In the genomic region with DNA sequence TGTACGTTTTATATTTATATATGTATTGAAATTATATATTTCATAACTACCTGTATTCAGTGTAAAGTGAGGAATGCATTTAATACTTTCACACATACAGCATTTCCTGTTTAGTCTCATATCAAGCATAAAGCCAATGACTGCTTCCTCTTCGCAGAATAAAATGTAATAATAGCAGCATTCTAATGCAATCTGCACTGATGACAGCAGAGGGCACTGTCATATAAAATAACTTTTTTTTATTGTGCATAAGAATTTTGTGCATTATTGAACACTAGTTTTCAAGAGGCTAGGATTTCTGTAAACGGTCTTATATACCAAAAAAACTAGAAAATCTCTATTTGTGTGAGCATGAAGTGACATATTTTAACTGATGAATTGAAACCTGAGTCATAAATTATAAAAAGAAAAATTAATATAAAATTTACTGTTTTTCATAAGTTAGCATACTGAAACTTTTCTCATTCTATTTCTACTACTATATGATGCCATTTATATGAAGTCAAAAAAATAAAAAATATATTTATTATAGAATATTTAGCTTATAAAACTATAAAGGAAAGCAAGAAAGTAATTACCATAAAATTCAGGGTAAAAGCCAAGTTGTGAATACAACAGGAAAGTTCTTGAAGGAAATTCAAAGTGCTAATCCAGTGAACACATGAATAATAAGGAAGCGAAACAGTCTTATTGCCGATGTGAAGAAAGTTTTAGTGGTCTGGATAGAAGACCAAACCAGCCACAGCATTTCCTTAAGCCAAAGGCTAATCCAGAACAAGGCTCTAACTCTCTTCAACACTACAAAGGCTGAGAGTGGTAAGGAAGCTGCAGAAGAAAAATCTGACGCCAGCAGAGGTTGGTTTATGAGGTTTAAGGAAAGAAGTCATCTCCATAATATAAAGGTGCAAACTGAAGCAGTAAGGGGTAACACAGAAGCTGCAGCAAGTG, we compare ENCODE assay signal across 8 cellular contexts. TPM values are rescaled to one million over a fixed set of nuclear protein-coding genes. Genes with fewer than 3 reads are reported as not detected.
DNase-seq lines count a peak whose midpoint lies in the region; ATAC-seq, FAIRE-seq and TF ChIP-seq lines count a peak whose summit lies in the region.

No MANE protein-coding gene starts in this region.

- no peak overlapping the region for H3K4me3 ChIP-seq in IMR-90 (ENCODE audit: insufficient read depth, low read depth, low read length)
- no peak overlapping the region for H3K4me3 ChIP-seq in bronchial epithelial cell (ENCODE audit: low read depth, low read length)
- H3K4me3 ChIP-seq in left lung: no peak overlapping the region

- H2BK15ac ChIP-seq in IMR-90 (ENCODE audit: low read depth, low read length): no peak overlapping the region

- H3K79me1 ChIP-seq in IMR-90 (ENCODE audit: low read depth in 1 of 2, low read length in 2 of 2): peaks cover 0 to 23% of the 10 kb centered on the region in 2 experiments; a peak in 3 of 4 replicates

- no peak overlapping the region for H4K91ac ChIP-seq in IMR-90 (ENCODE audit: insufficient read depth, low read depth, low read length)

- POLR2A ChIA-PET in IMR-90 (lab: Charles Lee; ENCODE audit: unreplicated experiment): no interaction called here

- peak; percentile 69 for TF ChIP-seq RAD21 in IMR-90 (IDR thresholded peaks at IDR 0.05; ENCODE audit: low read length)

- no TSS peak for BruUV-seq in IMR-90 (replicated peaks; lab: Mats Ljungman, UMichigan)

- H2AFZ ChIP-seq in IMR-90 (replicated peaks; ENCODE audit: low read length, poor library complexity): no peak overlapping the region

- no peak overlapping the region for H2BK120ac ChIP-seq in IMR-90 (ENCODE audit: low read depth, low read length)

- no peak overlapping the region; the same call in 1 of the 2 replicates for H3K9ac ChIP-seq in IMR-90 (ENCODE audit: low read depth, low read length)

- H3K4me1 ChIP-seq in IMR-90 (ENCODE audit: control insufficient read depth, insufficient read depth, low read length): no peaks in the 10 kb centered on the region; the same call in none of the 2 replicates
- peaks cover 21 to 37% of the 10 kb centered on the region in 2 donors for H3K4me1 ChIP-seq in left lung

- no peak overlapping the region for H3K14ac ChIP-seq in IMR-90 (replicated peaks; ENCODE audit: low read depth, low read length)

- peak; percentile 68 for ATAC-seq in GM21515 (IDR thresholded peaks at IDR 0.05; ENCODE audit: unreplicated experiment)
- ATAC-seq in IMR-90 (ENCODE audit: low read depth): peak; percentile 34; the same call in 1 of the 2 replicates
- peak; percentile 77 for ATAC-seq in left lung

- no peak overlapping the region for H3K23ac ChIP-seq in IMR-90 (ENCODE audit: low read depth, low read length)

- no peak overlapping the region for H2BK5ac ChIP-seq in IMR-90 (ENCODE audit: low read depth, low read length, poor library complexity, severe bottlenecking)

- no peak overlapping the region for H3K4me2 ChIP-seq in IMR-90 (ENCODE audit: low read depth, low read length)

- TF ChIP-seq CTCF in IMR-90 (conservative IDR thresholded peaks at IDR 0.05; ENCODE audit: low read depth, low read length): peak; percentile 81
- peak; percentile 44 for TF ChIP-seq CTCF in bronchial epithelial cell (IDR thresholded peaks at IDR 0.05; ENCODE audit: insufficient read depth, low read length, severe bottlenecking)
- peak; percentile 54 to 69 for TF ChIP-seq CTCF in left lung (IDR thresholded peaks at IDR 0.05)

- H3K18ac ChIP-seq in IMR-90 (ENCODE audit: low read depth, low read length): no peak overlapping the region

- in situ Hi-C loops in IMR-90 (cut with MboI; ENCODE audit: low sequenced_read_pairs): loop anchor here (5.0 to 10.0 kb wide), 2 partner anchors 162 to 234 kb away; no protein-coding TSS in a partner anchor

- H3K27ac ChIP-seq in IMR-90 (ENCODE audit: insufficient read depth, low read length): no peak overlapping the region
- H3K27ac ChIP-seq in left lung: no peak overlapping the region

- dilution Hi-C loops in IMR-90 (cut with HindIII; ENCODE audit: low sequenced_read_pairs, unreplicated experiment): no loop called here

- CTCF ChIA-PET in IMR-90 (lab: Yijun Ruan, JAX): no interaction called here

- no peak overlapping the region for H2AK9ac ChIP-seq in IMR-90 (replicated peaks; ENCODE audit: low read depth, low read length, poor library complexity)

- H4K5ac ChIP-seq in IMR-90 (ENCODE audit: low read depth, low read length): no peak overlapping the region

- no peak overlapping the region for H4K8ac ChIP-seq in IMR-90 (ENCODE audit: low read depth in 2 of 2, low read length in 2 of 2)

- WGBS in IMR-90 (ENCODE audit: extremely low coverage in 2 of 2, insufficient read length in 1 of 2), 2 experiments: no CpG with 5 or more reads among the region's 6 CpGs

- H4K20me1 ChIP-seq in IMR-90 (ENCODE audit: insufficient read depth, low read length): peaks cover 6% of the 10 kb centered on the region; the same call in 1 of the 2 replicates

- no peak overlapping the region for H3K56ac ChIP-seq in IMR-90 (ENCODE audit: extremely low read depth, insufficient read depth, low read length)

- peaks cover 6% of the 10 kb centered on the region; the same call in 1 of the 2 replicates for H3K9me1 ChIP-seq in IMR-90 (ENCODE audit: insufficient read depth, low read length)

- H3K9me3 ChIP-seq in IMR-90 (ENCODE audit: control insufficient read depth, insufficient read depth, low read length): no peaks in the 10 kb centered on the region
- H3K9me3 ChIP-seq in left lung: peaks cover 0 to 2% of the 10 kb centered on the region in 2 donors

- H3K4ac ChIP-seq in IMR-90 (ENCODE audit: low read depth, low read length): no peak overlapping the region

- H3K27me3 ChIP-seq in IMR-90 (ENCODE audit: control insufficient read depth, insufficient read depth, low read length) (no peaks in the 10 kb centered on the region), bronchial epithelial cell (ENCODE audit: control insufficient read depth, insufficient read depth, low read length) (no peaks in the 10 kb centered on the region), left lung (no peaks in the 10 kb centered on the region)

- peaks cover 4% of the 10 kb centered on the region; the same call in 1 of the 2 replicates for H3K36me3 ChIP-seq in IMR-90 (ENCODE audit: control insufficient read depth, insufficient read depth, low read length)
- H3K36me3 ChIP-seq in bronchial epithelial cell (ENCODE audit: control insufficient read depth, insufficient read depth, low read length): peaks cover 1% of the 10 kb centered on the region
- H3K36me3 ChIP-seq in left lung: peaks cover 0 to 4% of the 10 kb centered on the region in 2 donors

- no peak overlapping the region for H2AK5ac ChIP-seq in IMR-90 (ENCODE audit: low read depth, low read length)

- DNase-seq in GM03348 (ENCODE audit: low spot score): peak; percentile 68
- peak; percentile 48 for DNase-seq in IMR-90
- DNase-seq in SKM-1 treated with dmso at 0.1 percent for 144 hours (lab: John Stamatoyannopoulos, UW; ENCODE audit: unreplicated experiment): peak; percentile 4
- DNase-seq in bronchial epithelial cell (ENCODE audit: low read depth): peak; percentile 59
- DNase-seq in left lung: no peak
- peak; percentile 29 for DNase-seq in stimulated activated naive CD4-positive, alpha-beta T cell treated with Interleukin-2 at 50 U/mL for 16 hours (lab: John Stamatoyannopoulos, UW)
- no peak for DNase-seq in NCI-H1092 (lab: John Stamatoyannopoulos, UW)

- TF ChIP-seq POLR2A in IMR-90 (IDR thresholded peaks at IDR 0.05; ENCODE audit: low read depth, low read length): no peak

- intact Hi-C loops in IMR-90 (cut with micrococcal nuclease): loop anchor here (1.0 to 5.0 kb wide), 3 partner anchors 117 to 236 kb away; a partner anchor contains a TSS
- intact Hi-C loops in left lung (cut with DNase I): loop anchor here in 1 of 2 donors (10.0 kb wide), 1 partner anchor 242 kb away; no protein-coding TSS in a partner anchor

- no peak overlapping the region for H2BK20ac ChIP-seq in IMR-90 (ENCODE audit: low read depth, low read length)

- no peak for FAIRE-seq in bronchial epithelial cell (lab: Jason Lieb, UNC)

TF ChIP-seq in IMR-90, 13 proteins besides CTCF, POLR2A, EP300 and RAD21:
- TF ChIP-seq, protein P1, sequence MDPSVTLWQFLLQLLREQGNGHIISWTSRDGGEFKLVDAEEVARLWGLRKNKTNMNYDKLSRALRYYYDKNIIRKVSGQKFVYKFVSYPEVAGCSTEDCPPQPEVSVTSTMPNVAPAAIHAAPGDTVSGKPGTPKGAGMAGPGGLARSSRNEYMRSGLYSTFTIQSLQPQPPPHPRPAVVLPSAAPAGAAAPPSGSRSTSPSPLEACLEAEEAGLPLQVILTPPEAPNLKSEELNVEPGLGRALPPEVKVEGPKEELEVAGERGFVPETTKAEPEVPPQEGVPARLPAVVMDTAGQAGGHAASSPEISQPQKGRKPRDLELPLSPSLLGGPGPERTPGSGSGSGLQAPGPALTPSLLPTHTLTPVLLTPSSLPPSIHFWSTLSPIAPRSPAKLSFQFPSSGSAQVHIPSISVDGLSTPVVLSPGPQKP (IDR thresholded peaks at IDR 0.05; ENCODE audit: borderline replicate concordance, low read depth, low read length): no peak
- TF ChIP-seq MAZ (IDR thresholded peaks at IDR 0.05; ENCODE audit: borderline replicate concordance, low read depth, low read length) (no peak), CHD1 (IDR thresholded peaks at IDR 0.05; ENCODE audit: low read depth, low read length) (no peak), SMC3 (IDR thresholded peaks at IDR 0.05; ENCODE audit: low read depth, low read length) (peak; percentile 70), RCOR1 (IDR thresholded peaks at IDR 0.05; ENCODE audit: insufficient replicate concordance, low read length) (no peak)
- TF ChIP-seq, protein P2, sequence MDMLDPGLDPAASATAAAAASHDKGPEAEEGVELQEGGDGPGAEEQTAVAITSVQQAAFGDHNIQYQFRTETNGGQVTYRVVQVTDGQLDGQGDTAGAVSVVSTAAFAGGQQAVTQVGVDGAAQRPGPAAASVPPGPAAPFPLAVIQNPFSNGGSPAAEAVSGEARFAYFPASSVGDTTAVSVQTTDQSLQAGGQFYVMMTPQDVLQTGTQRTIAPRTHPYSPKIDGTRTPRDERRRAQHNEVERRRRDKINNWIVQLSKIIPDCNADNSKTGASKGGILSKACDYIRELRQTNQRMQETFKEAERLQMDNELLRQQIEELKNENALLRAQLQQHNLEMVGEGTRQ (IDR thresholded peaks at IDR 0.05; ENCODE audit: low read depth, low read length): no peak
TF ChIP-seq in IMR-90: peak in this region for 1.

RNA-seq across cellular contexts. Expression of a gene that starts 36.3 kb away (rescaled TPM):
- total RNA-seq in IMR-90 (2012; rRNA removed) (24.0 and 35.0 TPM in 2 replicates), bronchial epithelial cell (49.0 TPM in 2 replicates), left lung (10 to 100 TPM; 46.4 to 46.8 TPM)
- 26.6 and 32.2 TPM in 2 replicates for polyA plus RNA-seq in IMR-90 (2012; rRNA removed)
- 6.4 and 11.1 TPM in 2 replicates for polyA plus RNA-seq in IMR-90 (2012; cell fraction: cytosol; rRNA removed)
- polyA plus RNA-seq in IMR-90 (2012; cell fraction: nucleus; rRNA removed; ENCODE audit: low replicate concordance): 12.5 and 109 TPM in 2 replicates

RNA-seq across cellular contexts. Expression of a gene that starts 40.4 kb away (rescaled TPM):
- total RNA-seq in IMR-90 (2012; rRNA removed) (40.3 and 114 TPM in 2 replicates), bronchial epithelial cell (25.6 and 30.3 TPM in 2 replicates), left lung (10 to 100 TPM; 86.7 to 87.0 TPM)
- polyA plus RNA-seq in IMR-90 (2012; rRNA removed): 23.1 and 33.1 TPM in 2 replicates
- polyA plus RNA-seq in IMR-90 (2012; cell fraction: cytosol; rRNA removed): 3.9 and 8.1 TPM in 2 replicates
- polyA plus RNA-seq in IMR-90 (2012; cell fraction: nucleus; rRNA removed; ENCODE audit: low replicate concordance): 10.2 and 12.7 TPM in 2 replicates

Comparison
In these comparisons a context has a peak if more than half of its experiments do, and no peak if none do; other contexts are left out.
1. DNase-seq: peak in GM03348 (single experiment), IMR-90 (single experiment), SKM-1 treated with dmso at 0.1 percent for 144 hours (single experiment), bronchial epithelial cell (single experiment) and stimulated activated naive CD4-positive, alpha-beta T cell treated with Interleukin-2 at 50 U/mL for 16 hours (single experiment); none in left lung (0 of 2) and NCI-H1092 (single experiment).
2. Peak in every context shown above with its lines, with median percentiles within 50 percentile points of each other: ATAC-seq and CTCF ChIP-seq.